8 cellular contexts compared by ENCODE assay signal in genomic region chr3:25648107-25648535, GRCh38. TPM values are rescaled to one million over a fixed set of nuclear protein-coding genes. Genes with fewer than 3 reads are reported as not detected.
DNase-seq lines count a peak whose midpoint lies in the region; ATAC-seq and TF ChIP-seq lines count a peak whose summit lies in the region.

No MANE protein-coding gene starts in this region.

- H3K36me3 Mint-ChIP-seq in activated naive CD4-positive, alpha-beta T cell treated with anti-CD3 and anti-CD28 coated beads, Interleukin-2, amount 50 U/mL, for 72 hours, result peaks cover 7 to 26% of the 10 kb centered on the region in 2 donors

- peak; percentile 81 for TF ChIP-seq CTCF in GM12875 (IDR thresholded peaks at IDR 0.05; ENCODE audit: borderline replicate concordance, insufficient read depth, low read depth, low read length)
- peak; percentile 84 for TF ChIP-seq CTCF in NB4 (IDR thresholded peaks at IDR 0.05; ENCODE audit: low read depth, low read length)

- H3K4me3 ChIP-seq in GM12875 (ENCODE audit: low read depth, low read length), result no peak overlapping the region
- no peak overlapping the region for H3K4me3 ChIP-seq in NB4 (ENCODE audit: low read depth, low read length)

- peak; percentile 95 for ATAC-seq in HG02623 (IDR thresholded peaks at IDR 0.05; ENCODE audit: unreplicated experiment)
- peak; percentile 85 to 96 for ATAC-seq in activated naive CD4-positive, alpha-beta T cell treated with anti-CD3 and anti-CD28 coated beads, Interleukin-2, amount 50 U/mL, for 72 hours

- TF ChIP-seq POLR2A in NB4 (IDR thresholded peaks at IDR 0.05; ENCODE audit: extremely low read depth, insufficient read length), result no peak

- DNase-seq in NB4 (ENCODE audit: low read depth), result peak; percentile 84
- DNase-seq in SKM-1 (lab: John Stamatoyannopoulos, UW; ENCODE audit: unreplicated experiment), result peak; percentile 74
- DNase-seq in activated naive CD4-positive, alpha-beta T cell treated with anti-CD3 and anti-CD28 coated beads, Interleukin-2, amount 50 U/mL, for 72 hours (ENCODE audit: low spot score in 2 of 2), result peak in 1 of 2 donors; percentile 90
- peak; percentile 73 for DNase-seq in cardiac septum (ENCODE audit: low spot score)
- DNase-seq in putamen (ENCODE audit: low spot score), result peak; percentile 72
- no peak for DNase-seq in epidermal melanocyte (ENCODE audit: insufficient read length, low spot score)

- H3K27ac Mint-ChIP-seq in activated naive CD4-positive, alpha-beta T cell treated with anti-CD3 and anti-CD28 coated beads, Interleukin-2, amount 50 U/mL, for 72 hours, result no peak overlapping the region

- H3K9me3 Mint-ChIP-seq in activated naive CD4-positive, alpha-beta T cell treated with anti-CD3 and anti-CD28 coated beads, Interleukin-2, amount 50 U/mL, for 72 hours, result peaks cover 7 to 23% of the 10 kb centered on the region in 2 donors

- intact Hi-C loops in cardiac septum (cut with DNase I), result loop anchor here (1.0 to 10.0 kb wide), 2 partner anchors 209 to 1067 kb away; no protein-coding TSS in a partner anchor

RNA-seq across cellular contexts. Expression of gene TOP2B, which starts 16.6 kb away (rescaled TPM):
- 100 to 1,000 TPM in 1 of 2 donors, 10 to 100 TPM in 1; 93.8 to 125 TPM for total RNA-seq in activated naive CD4-positive, alpha-beta T cell treated with anti-CD3 and anti-CD28 coated beads, Interleukin-2, amount 50 U/mL, for 72 hours
- 108 TPM for total RNA-seq in cardiac septum
